Comparison of ENCODE assay signal across 35 cellular contexts in the genomic region with DNA sequence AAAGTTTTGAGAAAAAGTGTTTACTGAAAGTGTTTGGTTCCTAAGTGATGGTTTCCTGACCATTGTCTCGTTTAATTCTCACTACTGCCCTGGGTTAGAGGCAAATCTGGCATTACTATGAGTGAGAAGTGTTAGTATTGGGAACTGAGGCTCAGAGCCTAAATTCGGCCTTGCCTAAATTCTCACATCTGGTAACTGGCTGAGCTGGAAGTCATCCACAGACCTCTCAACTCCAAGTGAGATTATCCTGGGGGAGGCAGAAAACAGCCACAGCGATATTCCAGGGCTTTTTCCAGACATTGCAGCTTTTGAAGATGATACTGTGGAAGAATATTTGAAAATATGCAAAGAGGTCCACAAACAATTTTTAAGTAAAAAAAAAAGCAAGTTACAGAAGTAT.
"Had no signal": no experiment of that assay in that cellular context is flagged by ENCODE, and none has a peak within 500 bp of the region (broad histone marks: within the 10 kb centered on the region; RNA-seq: fewer than 3 reads in every experiment).

No MANE protein-coding gene starts in this region.

- DNase-seq: activated B cell treated with CpG ODN at 0.5 μM for 24 hours; activated CD4-positive, alpha-beta memory T cell treated with anti-CD3 and anti-CD28 coated beads for 36 hours; activated CD4-positive, alpha-beta T cell treated with anti-CD3 and anti-CD28 coated beads for 4 hours; activated CD4-positive, alpha-beta T cell treated with anti-CD3 and anti-CD28 coated beads, Interleukin-2, amount 50 U/mL, for 1 hour; activated CD4-positive, CD25-positive, alpha-beta regulatory T cell treated with anti-CD3 and anti-CD28 coated beads, Interleukin-2, amount 50 U/mL, for 72 hours; activated CD8-positive, alpha-beta memory T cell treated with anti-CD3 and anti-CD28 coated beads, Interleukin-2, amount 50 U/mL, for 4 hours; activated gamma-delta T cell treated with Interleukin-2 at 50 U/mL for 16 hours; activated naive CD4-positive, alpha-beta T cell treated with anti-CD3 and anti-CD28 coated beads for 36 hours; activated T-cell treated with anti-CD3 and anti-CD28 coated beads for 4 hours; activated T-cell treated with anti-CD3 and anti-CD28 coated beads, Interleukin-2, amount 50 U/mL, for 4 hours; anterior cingulate cortex; caudate nucleus; cerebellar nuclear complex; Kasumi-1; KBM-7; NCI-H1105; NCI-H1417 treated with DMSO at 0.1 percent for 48 hours; NCI-H187 treated with DMSO at 0.1 percent for 48 hours; NCI-H2081; NCI-H2171 treated with DMSO at 0.1 percent for 48 hours; NCI-H2227 treated with DMSO at 0.1 percent for 48 hours; NCI-H446 treated with DMSO at 0.1 percent for 48 hours; NCI-H524; NCI-H69; NCI-H82; Peyer's patch; SIG-M5; SW 1271; T-helper 1 cell; T-helper 2 cell; T-helper 9 cell had no signal

- H3K4me1 ChIP-seq: Peyer's patch had no signal

- H3K27ac ChIP-seq: Peyer's patch, RWPE1, VCaP had no signal

- H3K4me3 ChIP-seq: Peyer's patch had no signal

- H3K9me3 ChIP-seq: Peyer's patch had no signal

- ATAC-seq: activated naive CD4-positive, alpha-beta T cell treated with anti-CD3 and anti-CD28 coated beads, Interleukin-2, amount 50 U/mL, for 72 hours; activated T-cell treated with anti-CD3 and anti-CD28 coated beads, Interleukin-2, amount 50 U/mL, for 4 hours; Right ventricle myocardium inferior had no signal

- H3K27me3 ChIP-seq: Peyer's patch had no signal

- H3K36me3 ChIP-seq: Peyer's patch had no signal
